In genomic region chr22:39282642-39283311, GRCh38 we compare ENCODE assay signal across 11 cellular contexts. TPM values are rescaled to one million over a fixed set of nuclear protein-coding genes. Genes with fewer than 3 reads are reported as not detected.
DNase-seq lines count a peak whose midpoint lies in the region; ATAC-seq, FAIRE-seq and TF ChIP-seq lines count a peak whose summit lies in the region.
"Had no signal": no experiment of that assay in that cellular context is flagged by ENCODE, and none has a peak within 500 bp of the region (broad histone marks: within the 10 kb centered on the region; RNA-seq: fewer than 3 reads in every experiment).

No MANE protein-coding gene starts in this region.

- H3K27ac Mint-ChIP-seq in activated naive CD4-positive, alpha-beta T cell treated with anti-CD3 and anti-CD28 coated beads, Interleukin-2, amount 10 ng/mL, durations not matched to agents 7 days and 5 days, result no peak overlapping the region
- H3K27ac Mint-ChIP-seq: activated CD4-positive, alpha-beta T cell treated with anti-CD3 and anti-CD28 coated beads, Interleukin-2, amount 10 ng/mL, durations not matched to agents 24 days and 14 days had no signal

- H3K4me2 ChIP-seq in endothelial cell of umbilical vein (ENCODE audit: insufficient read depth, low read length), result peak overlapping the region; percentile 21

- H3K4me1 ChIP-seq in endothelial cell of umbilical vein (ENCODE audit: control insufficient read depth, extremely low read depth, insufficient read depth, low read length) (peaks cover 43% of the 10 kb centered on the region), mucosa of descending colon (ENCODE audit: low read depth) (no peaks in the 10 kb centered on the region), thyroid gland (peaks cover 0 to 21% of the 10 kb centered on the region in 2 donors)

- H3K9me1 ChIP-seq in endothelial cell of umbilical vein (replicated peaks; ENCODE audit: control insufficient read depth, extremely low read depth, insufficient read depth, low read length), result no peaks in the 10 kb centered on the region

- ATAC-seq in mucosa of descending colon, result peak; percentile 7

- H3K27ac ChIP-seq in endothelial cell of umbilical vein (ENCODE audit: insufficient read depth, low read depth, low read length), result peak overlapping the region; percentile 93
- peak overlapping the region; percentile 44 to 70 (median 66) for H3K27ac ChIP-seq in thyroid gland

- peaks cover 55% of the 10 kb centered on the region for H3K27me3 Mint-ChIP-seq in activated naive CD4-positive, alpha-beta T cell treated with anti-CD3 and anti-CD28 coated beads, Interleukin-2, amount 10 ng/mL, durations not matched to agents 7 days and 5 days

- no peak overlapping the region for H3K4me3 Mint-ChIP-seq in activated naive CD4-positive, alpha-beta T cell treated with anti-CD3 and anti-CD28 coated beads, Interleukin-2, amount 10 ng/mL, durations not matched to agents 7 days and 5 days
- H3K4me3 Mint-ChIP-seq: activated CD4-positive, alpha-beta T cell treated with anti-CD3 and anti-CD28 coated beads, Interleukin-2, amount 10 ng/mL, durations not matched to agents 24 days and 14 days had no signal

- TF ChIP-seq CTCF in endothelial cell of umbilical vein (IDR thresholded peaks at IDR 0.05; ENCODE audit: extremely low read depth in 1 of 2, insufficient read depth in 1 of 2, low read depth in 1 of 2, low read length in 2 of 2), result peak in 1 of 2 donors; percentile 48
- no peak for TF ChIP-seq CTCF in mucosa of descending colon (IDR thresholded peaks at IDR 0.05)
- no peak for TF ChIP-seq CTCF in thyroid gland (IDR thresholded peaks at IDR 0.05)

- BruUV-seq in endothelial cell of umbilical vein (replicated peaks; lab: Mats Ljungman, UMichigan), result TSS peak; percentile 82

- POLR2A ChIA-PET in endothelial cell of umbilical vein (lab: Charles Lee), result interaction anchor here (0.7 to 3.3 kb wide), 10 partner anchors 10 to 115 kb away, joined by 3 to 20 read pairs (median 4); partner anchors contain the start of gene PDGFB

- H3K4me3 ChIP-seq in endothelial cell of umbilical vein (replicated peaks in 1 of 3; ENCODE audit: insufficient read depth in 1 of 3, low read depth in 1 of 3, low read length in 3 of 3), result no peak overlapping the region
- H3K4me3 ChIP-seq in mucosa of descending colon, result no peak overlapping the region
- H3K4me3 ChIP-seq in thyroid gland (replicated peaks in 1 of 3), result no peak overlapping the region

- H3K36me3 ChIP-seq in endothelial cell of umbilical vein (ENCODE audit: control insufficient read depth in 2 of 2, extremely low read depth in 1 of 2, insufficient read depth in 2 of 2, low read length in 2 of 2) (no peaks in the 10 kb centered on the region), mucosa of descending colon (ENCODE audit: low read depth) (no peaks in the 10 kb centered on the region), thyroid gland (no peaks in the 10 kb centered on the region)

- no peaks in the 10 kb centered on the region for H4K20me1 ChIP-seq in endothelial cell of umbilical vein (replicated peaks; ENCODE audit: control insufficient read depth, extremely low read depth, insufficient read depth, low read length)

- H3K9me3 ChIP-seq in endothelial cell of umbilical vein (replicated peaks; ENCODE audit: control insufficient read depth, insufficient read depth, low read length) (no peaks in the 10 kb centered on the region), mucosa of descending colon (peaks cover 5% of the 10 kb centered on the region), thyroid gland (no peaks in the 10 kb centered on the region)

- H2AFZ ChIP-seq in endothelial cell of umbilical vein (ENCODE audit: low read depth, low read length), result peak overlapping the region; percentile 30

- intact Hi-C loops in endothelial cell of umbilical vein (cut with micrococcal nuclease) (loop anchor here (1.0 kb wide), 7 partner anchors 10 to 112 kb away; no protein-coding TSS in a partner anchor), mucosa of descending colon (cut with DNase I, micrococcal nuclease) (no loop called here), thyroid gland (cut with DNase I) (no loop called here), posterior vena cava (cut with DNase I) (no loop called here)

- WGBS in thyroid gland, 2 donors, result 76 to 80% methylated on average over 8 of the region's 9 CpGs

- no peaks in the 10 kb centered on the region for H3K36me3 Mint-ChIP-seq in activated naive CD4-positive, alpha-beta T cell treated with anti-CD3 and anti-CD28 coated beads, Interleukin-2, amount 10 ng/mL, durations not matched to agents 7 days and 5 days

- H3K79me2 ChIP-seq in endothelial cell of umbilical vein (ENCODE audit: control insufficient read depth, insufficient read depth, low read length), result no peaks in the 10 kb centered on the region

- no peaks in the 10 kb centered on the region for H3K4me1 Mint-ChIP-seq in activated naive CD4-positive, alpha-beta T cell treated with anti-CD3 and anti-CD28 coated beads, Interleukin-2, amount 10 ng/mL, durations not matched to agents 7 days and 5 days
- H3K4me1 Mint-ChIP-seq: activated CD4-positive, alpha-beta T cell treated with anti-CD3 and anti-CD28 coated beads, Interleukin-2, amount 10 ng/mL, durations not matched to agents 24 days and 14 days had no signal

- peak overlapping the region; percentile 74 for H3K9ac ChIP-seq in endothelial cell of umbilical vein (replicated peaks; ENCODE audit: extremely low read depth, insufficient read depth, low read length)

- no peaks in the 10 kb centered on the region for H3K9me3 Mint-ChIP-seq in activated naive CD4-positive, alpha-beta T cell treated with anti-CD3 and anti-CD28 coated beads, Interleukin-2, amount 10 ng/mL, durations not matched to agents 7 days and 5 days
- H3K9me3 Mint-ChIP-seq: activated CD4-positive, alpha-beta T cell treated with anti-CD3 and anti-CD28 coated beads, Interleukin-2, amount 10 ng/mL, durations not matched to agents 24 days and 14 days had no signal

- DNase-seq in endothelial cell of umbilical vein (ENCODE audit: low read depth, low spot score) (peak; percentile 89), mucosa of descending colon (no peak), thyroid gland (no peak), posterior vena cava (ENCODE audit: low spot score) (no peak)
- DNase-seq in activated naive CD4-positive, alpha-beta T cell treated with anti-CD3 and anti-CD28 coated beads, Interleukin-2, amount 10 ng/mL, durations not matched to agents 7 days and 5 days, result no peak
- no peak for DNase-seq in activated CD8-positive, alpha-beta memory T cell treated with anti-CD3 and anti-CD28 coated beads, Interleukin-2, amount 50 U/mL, for 48 hours
- DNase-seq: activated CD4-positive, alpha-beta T cell treated with anti-CD3 and anti-CD28 coated beads, Interleukin-2, amount 10 ng/mL, durations not matched to agents 24 days and 14 days; GDM1; Kasumi-1; stimulated activated naive CD4-positive, alpha-beta T cell treated with Interleukin-2 at 50 U/mL for 16 hours had no signal

- no peaks in the 10 kb centered on the region for H3K27me3 ChIP-seq in endothelial cell of umbilical vein (ENCODE audit: control insufficient read depth in 2 of 2, insufficient read depth in 2 of 2, low read length in 2 of 2)
- H3K27me3 ChIP-seq in thyroid gland, result no peaks in the 10 kb centered on the region

- CTCF ChIA-PET in endothelial cell of umbilical vein (lab: Charles Lee), result interaction anchor here (0.7 to 2.7 kb wide), 26 partner anchors 8 to 148 kb away, joined by 3 to 18 read pairs (median 6); partner anchors contain the start of gene PDGFB
- CTCF ChIA-PET in activated naive CD4-positive, alpha-beta T cell treated with anti-CD3 and anti-CD28 coated beads, Interleukin-2, amount 10 ng/mL, durations not matched to agents 7 days and 5 days (lab: Charles Lee), result interaction anchor here (0.9 kb wide), 1 partner anchor 36 kb away, joined by 3 read pairs; no protein-coding TSS in a partner anchor

- dilution Hi-C loops in endothelial cell of umbilical vein (cut with MboI; ENCODE audit: extremely low pct_ligation_motif_present, low sequenced_read_pairs), result no loop called here

- peak; percentile 61 for TF ChIP-seq POLR2A in endothelial cell of umbilical vein (IDR thresholded peaks at IDR 0.05; ENCODE audit: low read depth, low read length)
- no peak for TF ChIP-seq POLR2A in thyroid gland (IDR thresholded peaks at IDR 0.05)

- peak; percentile 99 for FAIRE-seq in endothelial cell of umbilical vein (lab: Jason Lieb, UNC)

TF ChIP-seq in PFSK-1, 5 proteins besides CTCF, POLR2A, EP300 and RAD21 (continues in another document):
- TF ChIP-seq TAF1 (IDR thresholded peaks at IDR 0.05; ENCODE audit: borderline replicate concordance, insufficient read depth, low read length) (no peak), SIN3A (IDR thresholded peaks at IDR 0.05; ENCODE audit: borderline replicate concordance, insufficient read depth, low read length) (no peak)

TF ChIP-seq in endothelial cell of umbilical vein, 7 proteins besides CTCF, POLR2A, EP300 and RAD21 (continues in another document):
- TF ChIP-seq POLR2AphosphoS5 (IDR thresholded peaks at IDR 0.05; ENCODE audit: insufficient read depth, low read depth, low read length), result peak; percentile 37

RNA-seq across cellular contexts. Expression of gene RPL3, which starts 36.6 kb away (rescaled TPM):
- polyA plus RNA-seq in PFSK-1 (2012; ENCODE audit: insufficient read length, low read depth), result 3,373 TPM
- total RNA-seq in endothelial cell of umbilical vein (1,954 and 2,068 TPM in 2 replicates), mucosa of descending colon (1,000 to 10,000 TPM; 1,561 to 1,749 (median 1,709) TPM), thyroid gland (1,000 to 10,000 TPM; 1,451 to 2,031 (median 1,880) TPM), posterior vena cava (1,000 to 10,000 TPM; 1,303 to 1,339 TPM)
- 3,568 and 4,065 TPM in 2 replicates for polyA plus RNA-seq in endothelial cell of umbilical vein
- polyA plus RNA-seq in endothelial cell of umbilical vein (2011; cell fraction: cytosol; rRNA removed), result 5,025 and 5,056 TPM in 2 replicates
- polyA plus RNA-seq in endothelial cell of umbilical vein (2011; cell fraction: nucleus; rRNA removed), result 2,447 and 2,853 TPM in 2 replicates
- polyA plus RNA-seq in endothelial cell of umbilical vein (2012), result 2,388 and 3,163 TPM in 2 replicates
- polyA minus RNA-seq in endothelial cell of umbilical vein, result 1,732 and 1,760 TPM in 2 replicates
- 1,163 TPM for polyA minus RNA-seq in endothelial cell of umbilical vein (2011; cell fraction: cytosol; rRNA and poly(A)+ RNA removed)
- polyA minus RNA-seq in endothelial cell of umbilical vein (2011; cell fraction: nucleus; rRNA and poly(A)+ RNA removed), result 461 and 707 TPM in 2 replicates

RNA-seq across cellular contexts. Expression of gene PDGFB, which starts 38.0 kb away (rescaled TPM):
- polyA plus RNA-seq in PFSK-1 (2012; ENCODE audit: insufficient read length, low read depth), result 6.1 TPM
- total RNA-seq in endothelial cell of umbilical vein, result 240 and 273 TPM in 2 replicates
- polyA plus RNA-seq in endothelial cell of umbilical vein, result 135 and 179 TPM in 2 replicates
- polyA plus RNA-seq in endothelial cell of umbilical vein (2011; cell fraction: cytosol; rRNA removed), result 144 and 170 TPM in 2 replicates
- 102 and 122 TPM in 2 replicates for polyA plus RNA-seq in endothelial cell of umbilical vein (2011; cell fraction: nucleus; rRNA removed)
- polyA plus RNA-seq in endothelial cell of umbilical vein (2012), result 57.8 and 101 TPM in 2 replicates
- 185 and 212 TPM in 2 replicates for polyA minus RNA-seq in endothelial cell of umbilical vein
- 3.4 TPM for polyA minus RNA-seq in endothelial cell of umbilical vein (2011; cell fraction: cytosol; rRNA and poly(A)+ RNA removed)
- polyA minus RNA-seq in endothelial cell of umbilical vein (2011; cell fraction: nucleus; rRNA and poly(A)+ RNA removed), result 44.9 and 58.4 TPM in 2 replicates
- total RNA-seq in mucosa of descending colon, result 10 to 100 TPM in 1 of 3 donors, 1 to 10 TPM in 2; 1.8 to 16.6 (median 5.4) TPM
- total RNA-seq in thyroid gland, result 10 to 100 TPM in 1 of 4 donors, 1 to 10 TPM in 3; 3.6 to 10.5 (median 3.9) TPM
- total RNA-seq in posterior vena cava, result 1 to 10 TPM; 7.5 to 8.1 TPM

Comparison
In these comparisons a context has a peak if more than half of its experiments do, and no peak if none do; other contexts are left out.
1. RNA of gene PDGFB, which starts 38.0 kb away (total RNA-seq): 240 to 273 TPM in endothelial cell of umbilical vein; 7.5 to 8.1 TPM in posterior vena cava, 1.8 to 16.6 TPM in mucosa of descending colon and 3.6 to 10.5 TPM in thyroid gland; every median in the first group is over 10 times any median in the second.